Comparison of ENCODE assay signal across 9 cellular contexts in the genomic region with DNA sequence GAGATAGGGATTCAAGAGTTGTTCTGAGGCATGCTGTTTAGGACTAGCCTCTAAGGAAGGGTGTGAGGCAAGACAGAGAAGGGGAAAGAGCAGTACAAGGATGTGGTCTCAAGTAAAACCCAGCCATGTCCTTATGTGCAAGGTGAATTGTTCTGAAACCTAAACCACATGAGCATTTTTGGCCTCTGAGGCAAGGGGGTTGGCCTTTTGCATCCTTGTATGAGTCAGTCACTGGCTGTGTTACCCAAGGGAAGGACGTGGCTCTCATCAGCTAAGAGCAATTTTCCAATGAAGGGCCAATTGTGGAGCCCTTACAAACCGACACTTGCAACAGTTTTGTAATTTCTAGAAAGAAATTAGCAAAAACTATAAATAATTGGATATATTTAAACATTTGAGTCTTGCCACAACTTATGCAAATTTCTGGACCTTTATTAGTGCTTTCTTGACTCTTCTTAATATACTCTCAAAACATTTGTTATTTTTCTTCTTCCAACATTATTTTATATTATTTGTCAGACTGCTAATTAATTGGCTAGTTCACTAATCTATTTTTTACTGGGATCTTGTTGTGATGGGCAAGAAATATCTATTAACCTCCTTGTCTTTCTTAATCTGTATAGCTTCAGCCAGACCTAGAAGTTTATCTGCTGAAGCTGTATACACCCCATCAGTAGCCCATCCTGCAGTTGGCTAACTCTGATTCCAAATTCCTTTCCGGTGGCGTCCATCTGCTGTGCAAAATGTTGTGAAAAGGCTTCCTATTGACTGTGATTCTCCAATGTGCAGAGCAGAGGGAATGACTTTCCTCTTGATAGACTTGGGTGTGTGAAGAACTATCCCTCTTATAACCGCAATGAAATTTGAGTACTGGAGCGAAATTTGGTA.
DNase-seq lines count a peak whose midpoint lies in the region; ATAC-seq and TF ChIP-seq lines count a peak whose summit lies in the region.
"Had no signal": no experiment of that assay in that cellular context is flagged by ENCODE, and none has a peak within 500 bp of the region (broad histone marks: within the 10 kb centered on the region; RNA-seq: fewer than 3 reads in every experiment).

No MANE protein-coding gene starts in this region.

- DNase-seq in GM12865 (ENCODE audit: low read depth) (peak; percentile 94), epithelial cell of esophagus (ENCODE audit: low read depth) (peak; percentile 90), GOT3 (lab: John Stamatoyannopoulos, UW) (no peak), D341Med (ENCODE audit: low spot score) (no peak)
- DNase-seq in stimulated activated CD4-positive, alpha-beta T cell treated with anti-CD3 and anti-CD28 coated beads, Interleukin-4, amount 100 ng/mL, for 4 hours, result no peak

- no peak for TF ChIP-seq CTCF in GM12865 (IDR thresholded peaks at IDR 0.05; ENCODE audit: insufficient read depth, low read depth, low read length, missing control alignments)
- TF ChIP-seq CTCF in epithelial cell of esophagus (IDR thresholded peaks at IDR 0.05; ENCODE audit: insufficient read depth, low read depth, low read length, missing control alignments), result no peak

- ATAC-seq in GM21528 (IDR thresholded peaks at IDR 0.05; ENCODE audit: low FRiP score, unreplicated experiment), result peak; percentile 99
- peak; percentile 100 for ATAC-seq in HG03571 (IDR thresholded peaks at IDR 0.05; ENCODE audit: unreplicated experiment)
- ATAC-seq in SK-N-SH treated with all-trans-retinoic acid at 6 μM for 48 hours, result no peak

- H3K4me3 ChIP-seq in GM12865 (ENCODE audit: low read depth, low read length) (no peak overlapping the region), epithelial cell of esophagus (ENCODE audit: low read length) (no peak overlapping the region)
- H3K4me3 ChIP-seq: cardiac muscle cell had no signal

TF ChIP-seq in SK-N-SH treated with all-trans-retinoic acid at 6 μM for 48 hours, 23 proteins besides CTCF, POLR2A, EP300 and RAD21:
- TF ChIP-seq OSR1 (CRISPR knock-in tag; IDR thresholded peaks at IDR 0.05) (no peak), RARB (CRISPR knock-in tag; IDR thresholded peaks at IDR 0.05) (no peak)

Comparison
In these comparisons a context has a peak if more than half of its experiments do, and no peak if none do; other contexts are left out.
1. DNase-seq: peak in GM12865 (single experiment) and epithelial cell of esophagus (single experiment); none in GOT3 (single experiment), stimulated activated CD4-positive, alpha-beta T cell treated with anti-CD3 and anti-CD28 coated beads, Interleukin-4, amount 100 ng/mL, for 4 hours (0 of 2) and D341Med (single experiment).